ENCODE assay signal across 20 cellular contexts in the genomic region with DNA sequence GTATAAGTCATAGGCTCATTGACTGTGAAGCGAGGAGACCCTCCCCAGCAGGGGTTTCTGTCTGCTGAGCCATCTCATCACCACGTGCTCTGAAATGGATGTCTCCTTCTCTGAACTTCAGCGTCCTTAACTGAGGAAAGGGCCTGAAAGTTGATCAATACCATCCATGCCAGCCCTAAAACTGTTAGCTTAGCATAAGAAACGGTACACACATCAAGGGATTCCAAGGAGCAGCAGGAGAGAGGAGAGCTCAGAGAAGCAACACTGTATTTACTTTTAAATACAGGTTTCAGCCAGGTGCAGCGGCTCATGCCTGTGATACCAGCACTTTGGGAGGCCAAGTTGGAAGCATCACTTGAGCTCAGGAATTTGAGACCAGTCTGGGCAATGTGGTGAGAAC.
DNase-seq lines count a peak whose midpoint lies in the region; ATAC-seq, FAIRE-seq and TF ChIP-seq lines count a peak whose summit lies in the region.
"Had no signal": no experiment of that assay in that cellular context is flagged by ENCODE, and none has a peak within 500 bp of the region (broad histone marks: within the 10 kb centered on the region; RNA-seq: fewer than 3 reads in every experiment).

No MANE protein-coding gene starts in this region.

- peaks cover 8% of the 10 kb centered on the region for H3K4me1 Mint-ChIP-seq in GM23338
- H3K4me1 Mint-ChIP-seq: IgD-negative memory B cell had no signal

- 0 out of 2 replicates have a peak, but pooled peaks cover 6% of the 10 kb centered on the region for H3K36me3 ChIP-seq in GM23338 (ENCODE audit: insufficient read depth)
- H3K36me3 ChIP-seq in esophagus muscularis mucosa = no peaks in the 10 kb centered on the region
- H3K36me3 ChIP-seq: BE2C, Peyer's patch, SJSA1 had no signal

- no peak overlapping the region for H3K27ac ChIP-seq in GM23338 (ENCODE audit: low read depth)
- no peak overlapping the region for H3K27ac ChIP-seq in esophagus muscularis mucosa (replicated peaks in 1 of 4)
- H3K27ac ChIP-seq: Peyer's patch, SJSA1 had no signal

- H3K4me2 ChIP-seq in GM23338 = no peak overlapping the region

- no peaks in the 10 kb centered on the region for H3K79me2 ChIP-seq in GM23338 (replicated peaks; ENCODE audit: insufficient read depth)

- H3K36me3 Mint-ChIP-seq in GM23338 (ENCODE audit: low read depth) = peaks cover 36% of the 10 kb centered on the region
- H3K36me3 Mint-ChIP-seq: IgD-negative memory B cell had no signal

- H3K4me3 ChIP-seq in GM23338 (no peak overlapping the region), esophagus muscularis mucosa (no peak overlapping the region)
- H3K4me3 ChIP-seq: Peyer's patch, SJSA1 had no signal

- peaks cover 0 to 13% (median 9%) of the 10 kb centered on the region in 4 donors for H3K9me3 ChIP-seq in esophagus muscularis mucosa
- H3K9me3 ChIP-seq: BE2C had no signal

- TF ChIP-seq CTCF in GM23338 (conservative IDR thresholded peaks at IDR 0.05; ENCODE audit: low read depth in 2 of 2) (no peak), esophagus muscularis mucosa (IDR thresholded peaks at IDR 0.05) (no peak)

- intact Hi-C loops in esophagus muscularis mucosa (cut with DNase I) = no loop called here

- peak; percentile 54 for FAIRE-seq in HTR-8/SVneo (lab: Jason Lieb, UNC)
- FAIRE-seq in frontal cortex (lab: Jason Lieb, UNC) = no peak

- no peaks in the 10 kb centered on the region for H3K27me3 ChIP-seq in GM23338 (ENCODE audit: insufficient read depth)
- H3K27me3 ChIP-seq in esophagus muscularis mucosa = no peaks in the 10 kb centered on the region
- H3K27me3 ChIP-seq: BE2C, Peyer's patch had no signal

- peaks cover 15% of the 10 kb centered on the region for H3K27me3 Mint-ChIP-seq in GM23338 (ENCODE audit: insufficient read depth, low read depth, poor library complexity)

- DNase-seq in GM23338 (ENCODE audit: low spot score) (no peak), HTR-8/SVneo (ENCODE audit: insufficient read length, low spot score) (no peak), esophagus muscularis mucosa (ENCODE audit: extremely low spot score) (peak; percentile 62), epidermal melanocyte (ENCODE audit: insufficient read length, low spot score) (no peak), frontal cortex (ENCODE audit: low spot score in 2 of 2) (no peak)
- DNase-seq in stimulated activated CD8-positive, alpha-beta memory T cell treated with anti-CD3 and anti-CD28 coated beads, Interleukin-4, amount 100 ng/mL, for 48 hours = peak; percentile 6
- DNase-seq: BE2C, EL, MV-4-11, NCI-H1105 treated with DMSO at 0.1 percent for 48 hours, NCI-H1694 treated with DMSO at 0.1 percent for 48 hours, NCI-H2081 treated with DMSO at 0.1 percent for 48 hours, NCI-H2171 treated with DMSO at 0.1 percent for 48 hours, NCI-H524 treated with DMSO at 0.1 percent for 48 hours, NCI-H82, Peyer's patch had no signal

- H3K27ac Mint-ChIP-seq in GM23338 = no peak overlapping the region
- H3K27ac Mint-ChIP-seq: IgD-negative memory B cell had no signal

- no peak for TF ChIP-seq EP300 in esophagus muscularis mucosa (IDR thresholded peaks at IDR 0.05)

- no peaks in the 10 kb centered on the region for H3K9me2 ChIP-seq in GM23338 (ENCODE audit: insufficient read depth)

- peak; percentile 71 for ATAC-seq in GM23338
- no peak for ATAC-seq in GM18858 (IDR thresholded peaks at IDR 0.05; ENCODE audit: unreplicated experiment)
- ATAC-seq: HCT116 had no signal

- no peak overlapping the region for H3K4me3 Mint-ChIP-seq in GM23338

- H3K9me3 Mint-ChIP-seq in GM23338 = peaks cover 48% of the 10 kb centered on the region

- H3K4me1 ChIP-seq in GM23338 (ENCODE audit: insufficient read depth) (peaks cover 8% of the 10 kb centered on the region), esophagus muscularis mucosa (no peaks in the 10 kb centered on the region)
- H3K4me1 ChIP-seq: BE2C, Peyer's patch, SJSA1 had no signal

- H2AFZ ChIP-seq in GM23338 = no peak overlapping the region; the same call in 1 of the 2 replicates

- H3F3A ChIP-seq in GM23338 (replicated peaks; ENCODE audit: low read depth) = no peaks in the 10 kb centered on the region

- H4K20me1 ChIP-seq in GM23338 (replicated peaks; ENCODE audit: insufficient read depth) = no peaks in the 10 kb centered on the region

- 87% methylated on average over 5 of the region's 5 CpGs for WGBS in esophagus muscularis mucosa

- no peak for TF ChIP-seq POLR2A in esophagus muscularis mucosa (IDR thresholded peaks at IDR 0.05; ENCODE audit: low read depth)

TF ChIP-seq in GM23338, 12 proteins besides CTCF, POLR2A, EP300 and RAD21 (continues in another document):
- TF ChIP-seq, protein P1, sequence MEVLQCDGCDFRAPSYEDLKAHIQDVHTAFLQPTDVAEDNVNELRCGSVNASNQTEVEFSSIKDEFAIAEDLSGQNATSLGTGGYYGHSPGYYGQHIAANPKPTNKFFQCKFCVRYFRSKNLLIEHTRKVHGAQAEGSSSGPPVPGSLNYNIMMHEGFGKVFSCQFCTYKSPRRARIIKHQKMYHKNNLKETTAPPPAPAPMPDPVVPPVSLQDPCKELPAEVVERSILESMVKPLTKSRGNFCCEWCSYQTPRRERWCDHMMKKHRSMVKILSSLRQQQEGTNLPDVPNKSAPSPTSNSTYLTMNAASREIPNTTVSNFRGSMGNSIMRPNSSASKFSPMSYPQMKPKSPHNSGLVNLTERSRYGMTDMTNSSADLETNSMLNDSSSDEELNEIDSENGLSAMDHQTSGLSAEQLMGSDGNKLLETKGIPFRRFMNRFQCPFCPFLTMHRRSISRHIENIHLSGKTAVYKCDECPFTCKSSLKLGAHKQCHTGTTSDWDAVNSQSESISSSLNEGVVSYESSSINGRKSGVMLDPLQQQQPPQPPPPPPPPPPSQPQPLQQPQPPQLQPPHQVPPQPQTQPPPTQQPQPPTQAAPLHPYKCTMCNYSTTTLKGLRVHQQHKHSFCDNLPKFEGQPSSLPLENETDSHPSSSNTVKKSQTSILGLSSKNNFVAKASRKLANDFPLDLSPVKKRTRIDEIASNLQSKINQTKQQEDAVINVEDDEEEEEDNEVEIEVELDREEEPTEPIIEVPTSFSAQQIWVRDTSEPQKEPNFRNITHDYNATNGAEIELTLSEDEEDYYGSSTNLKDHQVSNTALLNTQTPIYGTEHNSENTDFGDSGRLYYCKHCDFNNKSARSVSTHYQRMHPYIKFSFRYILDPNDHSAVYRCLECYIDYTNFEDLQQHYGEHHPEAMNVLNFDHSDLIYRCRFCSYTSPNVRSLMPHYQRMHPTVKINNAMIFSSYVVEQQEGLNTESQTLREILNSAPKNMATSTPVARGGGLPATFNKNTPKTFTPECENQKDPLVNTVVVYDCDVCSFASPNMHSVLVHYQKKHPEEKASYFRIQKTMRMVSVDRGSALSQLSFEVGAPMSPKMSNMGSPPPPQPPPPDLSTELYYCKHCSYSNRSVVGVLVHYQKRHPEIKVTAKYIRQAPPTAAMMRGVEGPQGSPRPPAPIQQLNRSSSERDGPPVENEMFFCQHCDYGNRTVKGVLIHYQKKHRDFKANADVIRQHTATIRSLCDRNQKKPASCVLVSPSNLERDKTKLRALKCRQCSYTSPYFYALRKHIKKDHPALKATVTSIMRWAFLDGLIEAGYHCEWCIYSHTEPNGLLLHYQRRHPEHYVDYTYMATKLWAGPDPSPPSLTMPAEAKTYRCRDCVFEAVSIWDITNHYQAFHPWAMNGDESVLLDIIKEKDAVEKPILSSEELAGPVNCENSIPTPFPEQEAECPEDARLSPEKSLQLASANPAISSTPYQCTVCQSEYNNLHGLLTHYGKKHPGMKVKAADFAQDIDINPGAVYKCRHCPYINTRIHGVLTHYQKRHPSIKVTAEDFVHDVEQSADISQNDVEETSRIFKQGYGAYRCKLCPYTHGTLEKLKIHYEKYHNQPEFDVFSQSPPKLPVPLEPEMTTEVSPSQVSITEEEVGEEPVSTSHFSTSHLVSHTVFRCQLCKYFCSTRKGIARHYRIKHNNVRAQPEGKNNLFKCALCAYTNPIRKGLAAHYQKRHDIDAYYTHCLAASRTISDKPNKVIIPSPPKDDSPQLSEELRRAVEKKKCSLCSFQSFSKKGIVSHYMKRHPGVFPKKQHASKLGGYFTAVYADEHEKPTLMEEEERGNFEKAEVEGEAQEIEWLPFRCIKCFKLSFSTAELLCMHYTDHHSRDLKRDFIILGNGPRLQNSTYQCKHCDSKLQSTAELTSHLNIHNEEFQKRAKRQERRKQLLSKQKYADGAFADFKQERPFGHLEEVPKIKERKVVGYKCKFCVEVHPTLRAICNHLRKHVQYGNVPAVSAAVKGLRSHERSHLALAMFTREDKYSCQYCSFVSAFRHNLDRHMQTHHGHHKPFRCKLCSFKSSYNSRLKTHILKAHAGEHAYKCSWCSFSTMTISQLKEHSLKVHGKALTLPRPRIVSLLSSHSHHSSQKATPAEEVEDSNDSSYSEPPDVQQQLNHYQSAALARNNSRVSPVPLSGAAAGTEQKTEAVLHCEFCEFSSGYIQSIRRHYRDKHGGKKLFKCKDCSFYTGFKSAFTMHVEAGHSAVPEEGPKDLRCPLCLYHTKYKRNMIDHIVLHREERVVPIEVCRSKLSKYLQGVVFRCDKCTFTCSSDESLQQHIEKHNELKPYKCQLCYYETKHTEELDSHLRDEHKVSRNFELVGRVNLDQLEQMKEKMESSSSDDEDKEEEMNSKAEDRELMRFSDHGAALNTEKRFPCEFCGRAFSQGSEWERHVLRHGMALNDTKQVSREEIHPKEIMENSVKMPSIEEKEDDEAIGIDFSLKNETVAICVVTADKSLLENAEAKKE (CRISPR knock-in tag; IDR thresholded peaks at IDR 0.05) = no peak
- TF ChIP-seq EZH2 (IDR thresholded peaks at IDR 0.05; ENCODE audit: low read depth, unreplicated experiment) = no peak
- TF ChIP-seq STAT1 (IDR thresholded peaks at IDR 0.05; ENCODE audit: unreplicated experiment) = no peak
- no peak for TF ChIP-seq ZNF114 (CRISPR knock-in tag; IDR thresholded peaks at IDR 0.05)

Comparison
In these comparisons a context has a peak if more than half of its experiments do, and no peak if none do; other contexts are left out.
1. DNase-seq: peak in esophagus muscularis mucosa (single experiment) and stimulated activated CD8-positive, alpha-beta memory T cell treated with anti-CD3 and anti-CD28 coated beads, Interleukin-4, amount 100 ng/mL, for 48 hours (single experiment); none in GM23338 (single experiment), HTR-8/SVneo (single experiment), epidermal melanocyte (single experiment) and frontal cortex (0 of 2).